24 cellular contexts compared by ENCODE assay signal in genomic region chr15:91568036-91568435, GRCh38.
"Had no signal": no experiment of that assay in that cellular context is flagged by ENCODE, and none has a peak within 500 bp of the region (broad histone marks: within the 10 kb centered on the region; RNA-seq: fewer than 3 reads in every experiment).

No MANE protein-coding gene starts in this region.

- H3K36me3 ChIP-seq: neural progenitor cell, ovary, stomach, thoracic aorta, thyroid gland, transverse colon, upper lobe of right lung, uterus had no signal

- H3K9me3 ChIP-seq: ovary, psoas muscle, stomach, thoracic aorta, thyroid gland, transverse colon, upper lobe of right lung, uterus had no signal

- H3K27ac ChIP-seq: neural progenitor cell, ovary, parathyroid adenoma, psoas muscle, skin epidermis, stomach, thoracic aorta, thyroid gland, transverse colon, upper lobe of right lung, uterus had no signal

- H3K4me1 ChIP-seq: neural progenitor cell, parathyroid adenoma, psoas muscle, stomach, thyroid gland, transverse colon, upper lobe of right lung, uterus had no signal

- DNase-seq: naive thymus-derived CD4-positive, alpha-beta T cell; natural killer cell; occipital lobe; ovary; posterior cingulate gyrus; psoas muscle; right cardiac atrium; stimulated activated CD4-positive, alpha-beta T cell treated with anti-CD3 and anti-CD28 coated beads, Interleukin-15, amount 100 ng/mL, for 24 hours; stimulated activated CD4-positive, alpha-beta T cell treated with anti-CD3 and anti-CD28 coated beads, Interleukin-2, amount 100 ng/mL, for 24 hours; stimulated activated CD4-positive, alpha-beta T cell treated with anti-CD3 and anti-CD28 coated beads, Interleukin-2, amount 100 ng/mL, for 48 hours; stimulated activated CD4-positive, alpha-beta T cell treated with anti-CD3 and anti-CD28 coated beads, Interleukin-4, amount 100 ng/mL, for 24 hours; stimulated activated naive B cell treated with anti-CD40 and anti-IgM and Interleukin-4, amounts not matched to agents 10 μg/mL and 1 μg/mL and 100 μg/mL, for 72 hours; stimulated activated naive CD4-positive, alpha-beta T cell treated with Interleukin-2 at 50 U/mL for 16 hours; stomach; thyroid gland; transverse colon; upper lobe of right lung; uterus had no signal

- H3K79me2 ChIP-seq: parathyroid adenoma had no signal

- H3K4me3 ChIP-seq: neural progenitor cell, ovary, psoas muscle, skin epidermis, stomach, thoracic aorta, thyroid gland, transverse colon, upper lobe of right lung, uterus had no signal

- ATAC-seq: naive thymus-derived CD4-positive, alpha-beta T cell; natural killer cell; psoas muscle; right cardiac atrium; sciatic nerve; stimulated activated effector memory CD8-positive, alpha-beta T cell treated with anti-CD3 and anti-CD28 coated beads, Interleukin-12 subunit alpha, Interleukin-12 subunit beta, amount 100 ng/mL, for 72 hours; stimulated activated naive B cell treated with anti-CD40 and anti-IgM and Interleukin-4, amounts not matched to agents 10 μg/mL and 1 μg/mL and 100 μg/mL, for 72 hours; upper lobe of right lung had no signal

- H2AFZ ChIP-seq: neural progenitor cell, parathyroid adenoma had no signal

- H3K27me3 ChIP-seq: neural progenitor cell, ovary, stomach, thyroid gland, transverse colon, upper lobe of right lung, uterus had no signal

- H3K4me2 ChIP-seq: neural progenitor cell had no signal

- H3K9ac ChIP-seq: neural progenitor cell, parathyroid adenoma had no signal
